24 cellular contexts compared by ENCODE assay signal in genomic region chr13:100195568-100195967, GRCh38.
"Had no signal": no experiment of that assay in that cellular context is flagged by ENCODE, and none has a peak within 500 bp of the region (broad histone marks: within the 10 kb centered on the region; RNA-seq: fewer than 3 reads in every experiment).

No MANE protein-coding gene starts in this region.

- H3K27me3 ChIP-seq: adrenal gland, neutrophil, ovary, right atrium auricular region, upper lobe of left lung had no signal

- H3K36me3 Mint-ChIP-seq: activated naive CD8-positive, alpha-beta T cell; natural killer cell had no signal

- H3K4me1 Mint-ChIP-seq: activated B cell treated with CpG ODN at 0.5 μM for 24 hours; activated CD4-positive, alpha-beta T cell treated with anti-CD3 and anti-CD28 coated beads for 36 hours; activated T-helper 17 cell treated with anti-CD3 and anti-CD28 coated beads, Interleukin-2, amount 50 U/mL, for 72 hours; mesothelial cell of epicardium; natural killer cell had no signal

- H3K27ac ChIP-seq: adrenal gland, left ventricle myocardium inferior, neutrophil, ovary, psoas muscle, right atrium auricular region, upper lobe of left lung had no signal

- H3K9me3 Mint-ChIP-seq: activated B cell treated with CpG ODN at 0.5 μM for 24 hours; activated T-cell treated with anti-CD3 and anti-CD28 coated beads, Interleukin-2, amount 50 U/mL, for 24 hours; activated T-helper 17 cell treated with anti-CD3 and anti-CD28 coated beads, Interleukin-2, amount 50 U/mL, for 72 hours; mesothelial cell of epicardium; natural killer cell had no signal

- DNase-seq: activated B cell treated with CpG ODN at 0.5 μM for 24 hours; activated CD4-positive, alpha-beta T cell treated with anti-CD3 and anti-CD28 coated beads for 36 hours; activated CD4-positive, alpha-beta T cell treated with anti-CD3 and anti-CD28 coated beads, Interleukin-2, amount 50 U/mL, for 4 hours; activated CD8-positive, alpha-beta memory T cell treated with anti-CD3 and anti-CD28 coated beads for 24 hours; activated CD8-positive, alpha-beta memory T cell treated with anti-CD3 and anti-CD28 coated beads, Interleukin-2, amount 50 U/mL, for 4 hours; activated T-cell treated with anti-CD3 and anti-CD28 coated beads, Interleukin-2, amount 50 U/mL, for 24 hours; adrenal gland; cerebellar nuclear complex; cortex of kidney; erythroblast; kidney glomerular epithelial cell; left ventricle myocardium inferior; natural killer cell; ovary; psoas muscle; stimulated activated CD4-positive, alpha-beta T cell treated with anti-CD3 and anti-CD28 coated beads, Interleukin-4, amount 100 ng/mL, for 24 hours; stimulated activated naive CD8-positive, alpha-beta T cell treated with anti-CD3 and anti-CD28 coated beads, Interleukin-15, Interleukin-2, amounts not matched to agents 100 U/mL and 50 U/mL, for 24 hours; T-helper 9 cell; upper lobe of left lung had no signal

- H3K4me1 ChIP-seq: left ventricle myocardium inferior, psoas muscle, right atrium auricular region, upper lobe of left lung had no signal

- H3K4me3 Mint-ChIP-seq: activated B cell treated with CpG ODN at 0.5 μM for 24 hours; activated CD4-positive, alpha-beta T cell treated with anti-CD3 and anti-CD28 coated beads for 36 hours; activated naive CD8-positive, alpha-beta T cell; activated T-cell treated with anti-CD3 and anti-CD28 coated beads, Interleukin-2, amount 50 U/mL, for 24 hours; activated T-helper 17 cell treated with anti-CD3 and anti-CD28 coated beads, Interleukin-2, amount 50 U/mL, for 72 hours; mesothelial cell of epicardium; natural killer cell had no signal

- ATAC-seq: activated CD4-positive, alpha-beta T cell treated with anti-CD3 and anti-CD28 coated beads for 36 hours; activated T-helper 17 cell treated with anti-CD3 and anti-CD28 coated beads, Interleukin-2, amount 50 U/mL, for 72 hours; natural killer cell; psoas muscle; stimulated activated naive CD8-positive, alpha-beta T cell treated with anti-CD3 and anti-CD28 coated beads, Interleukin-15, Interleukin-2, amounts not matched to agents 100 U/mL and 50 U/mL, for 24 hours had no signal

- H3K27me3 Mint-ChIP-seq: activated B cell treated with CpG ODN at 0.5 μM for 24 hours; activated CD4-positive, alpha-beta T cell treated with anti-CD3 and anti-CD28 coated beads for 36 hours; activated naive CD8-positive, alpha-beta T cell; activated T-cell treated with anti-CD3 and anti-CD28 coated beads, Interleukin-2, amount 50 U/mL, for 24 hours; activated T-helper 17 cell treated with anti-CD3 and anti-CD28 coated beads, Interleukin-2, amount 50 U/mL, for 72 hours had no signal

- H3K4me3 ChIP-seq: adrenal gland, left ventricle myocardium inferior, ovary, psoas muscle, right atrium auricular region, upper lobe of left lung had no signal

- H3K9me3 ChIP-seq: adrenal gland, left ventricle myocardium inferior, neutrophil, ovary, psoas muscle, right atrium auricular region, upper lobe of left lung had no signal

- H3K27ac Mint-ChIP-seq: activated B cell treated with CpG ODN at 0.5 μM for 24 hours; activated CD4-positive, alpha-beta T cell treated with anti-CD3 and anti-CD28 coated beads for 36 hours; activated naive CD8-positive, alpha-beta T cell; activated T-cell treated with anti-CD3 and anti-CD28 coated beads, Interleukin-2, amount 50 U/mL, for 24 hours; activated T-helper 17 cell treated with anti-CD3 and anti-CD28 coated beads, Interleukin-2, amount 50 U/mL, for 72 hours; mesothelial cell of epicardium; natural killer cell had no signal

- H3K36me3 ChIP-seq: adrenal gland, left ventricle myocardium inferior, neutrophil, ovary, right atrium auricular region, upper lobe of left lung had no signal
